8 cellular contexts compared by ENCODE assay signal in the genomic region with DNA sequence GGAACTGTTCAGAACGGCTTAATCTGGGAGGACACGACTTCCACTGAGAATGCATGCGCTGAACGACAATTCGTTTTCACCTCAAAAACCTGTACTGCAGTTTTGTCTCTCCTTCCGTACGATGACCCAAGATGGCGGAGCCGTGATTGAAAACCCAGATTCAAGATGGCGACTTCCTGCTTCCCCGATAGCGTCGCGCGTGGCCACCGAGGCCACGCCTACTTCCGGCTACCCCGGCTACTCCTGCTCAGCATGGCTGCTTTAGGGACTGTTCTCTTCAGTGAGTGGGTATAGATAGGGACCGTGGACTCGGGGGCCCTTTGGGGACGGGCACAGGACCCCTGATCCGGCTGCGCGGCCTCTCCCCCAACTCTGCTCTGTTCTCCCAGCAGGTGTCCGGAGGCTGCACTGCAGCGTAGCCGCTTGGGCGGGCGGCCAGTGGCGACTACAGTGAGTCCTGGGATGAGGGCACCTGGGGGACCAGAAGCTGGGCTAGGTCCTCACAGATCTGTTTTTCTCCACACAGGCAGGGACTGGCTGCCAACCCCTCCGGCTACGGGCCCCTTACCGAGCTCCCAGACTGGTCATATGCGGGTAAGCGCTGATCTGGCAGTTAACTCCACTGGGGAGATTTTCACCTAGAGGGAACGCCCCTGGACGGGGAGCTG. TPM values are rescaled to one million over a fixed set of nuclear protein-coding genes. Genes with fewer than 3 reads are reported as not detected.
DNase-seq lines count a peak whose midpoint lies in the region; ATAC-seq and TF ChIP-seq lines count a peak whose summit lies in the region.

A gene (plus strand): TSS at position 227 of the 668 bp plus-strand sequence. CDS start 26 bp downstream, at position 253.

- no peaks in the 10 kb centered on the region for H3K27me3 ChIP-seq in OCI-LY1 (ENCODE audit: insufficient read depth, low read length)

- H3K27ac ChIP-seq in OCI-LY1 (ENCODE audit: low read depth, low read length, poor library complexity, severe bottlenecking), result peak within 1 kb of the TSS; percentile 52

- DNase-seq in D341Med (ENCODE audit: low spot score) (peak; percentile 92), HuH-7 (ENCODE audit: low spot score) (peak; percentile 90), activated T-cell treated with anti-CD3 and anti-CD28 coated beads for 1 hour (ENCODE audit: low read depth) (peak; percentile 84), epidermal melanocyte (ENCODE audit: insufficient read length, low spot score) (peak; percentile 88), mucosa of gallbladder (ENCODE audit: low spot score) (peak; percentile 92)
- DNase-seq in stimulated activated CD8-positive, alpha-beta memory T cell treated with anti-CD3 and anti-CD28 coated beads, Interleukin-4, amount 100 ng/mL, for 4 hours (ENCODE audit: low read depth in 2 of 2, low spot score in 1 of 2), result peak; percentile 72 to 84

- no peaks in the 10 kb centered on the region for H3K9me3 ChIP-seq in OCI-LY1 (ENCODE audit: low read length)

- peaks cover 29% of the 10 kb centered on the region for H3K36me3 ChIP-seq in OCI-LY1 (ENCODE audit: insufficient read depth, low read length)

- H3K4me3 ChIP-seq in OCI-LY1 (ENCODE audit: low read depth, low read length, poor library complexity, severe bottlenecking), result peak within 1 kb of the TSS; percentile 72

- H3F3A ChIP-seq in OCI-LY1 (ENCODE audit: insufficient read depth, low read length), result no peaks in the 10 kb centered on the region; the same call in 1 of the 2 replicates

- H4K20me1 ChIP-seq in OCI-LY1 (ENCODE audit: insufficient read depth, low read length), result no peaks in the 10 kb centered on the region

- peaks cover 7% of the 10 kb centered on the region for H3K79me2 ChIP-seq in OCI-LY1 (ENCODE audit: insufficient read depth, low read length)

- TF ChIP-seq CTCF in OCI-LY1 (IDR thresholded peaks at IDR 0.05; ENCODE audit: low read length), result no peak

- H2AFZ ChIP-seq in OCI-LY1 (ENCODE audit: low read length), result peak within 1 kb of the TSS; percentile 21

- peak; percentile 86 for ATAC-seq in GM21423 (IDR thresholded peaks at IDR 0.05; ENCODE audit: unreplicated experiment)

- H3K9me2 ChIP-seq in OCI-LY1 (ENCODE audit: low read depth, low read length), result no peaks in the 10 kb centered on the region

- H3K4me2 ChIP-seq in OCI-LY1 (ENCODE audit: low read length), result peak within 1 kb of the TSS; percentile 89

- H3K4me1 ChIP-seq in OCI-LY1 (ENCODE audit: insufficient read depth, low read length, severe bottlenecking), result peaks cover 19% of the 10 kb centered on the region

- peak within 1 kb of the TSS; percentile 77 for H3K9ac ChIP-seq in OCI-LY1 (ENCODE audit: low read length)

RNA-seq across cellular contexts. Expression of the gene that starts here (rescaled TPM):
- total RNA-seq in mucosa of gallbladder, result 85.1 TPM

Comparison
In these comparisons a context has a peak if more than half of its experiments do, and no peak if none do; other contexts are left out.
1. Peak in every context shown above with its lines: DNase-seq, ATAC-seq, H3K4me3 ChIP-seq and H3K27ac ChIP-seq.